In genomic region chr7:16422100-16422430, GRCh38 we compare ENCODE assay signal across 8 cellular contexts. TPM values are rescaled to one million over a fixed set of nuclear protein-coding genes. Genes with fewer than 3 reads are reported as not detected.
DNase-seq lines count a peak whose midpoint lies in the region; ATAC-seq and TF ChIP-seq lines count a peak whose summit lies in the region.

No MANE protein-coding gene starts in this region.

- H3K9me3 Mint-ChIP-seq in activated CD8-positive, alpha-beta T cell treated with anti-CD3 and anti-CD28 coated beads for 36 hours, result peaks cover 3% of the 10 kb centered on the region
- no peaks in the 10 kb centered on the region for H3K9me3 Mint-ChIP-seq in immature natural killer cell

- H3K4me1 ChIP-seq in stomach smooth muscle (ENCODE audit: control insufficient read depth, insufficient read depth, low read length), result peaks cover 27% of the 10 kb centered on the region

- POLR2A ChIA-PET in activated CD8-positive, alpha-beta T cell treated with anti-CD3 and anti-CD28 coated beads for 36 hours (lab: Charles Lee), result interaction anchor here (1.7 to 2.4 kb wide), 2 partner anchors 11 to 225 kb away, joined by 13 to 22 read pairs; partner anchors contain the start of genes ANKMY2 and BZW2

- no peak for ATAC-seq in activated CD8-positive, alpha-beta T cell treated with anti-CD3 and anti-CD28 coated beads for 36 hours
- no peak for ATAC-seq in HG02840 (IDR thresholded peaks at IDR 0.05; ENCODE audit: low FRiP score, unreplicated experiment)

- peaks cover 24% of the 10 kb centered on the region for H3K4me1 Mint-ChIP-seq in activated CD8-positive, alpha-beta T cell treated with anti-CD3 and anti-CD28 coated beads for 36 hours (ENCODE audit: low read depth)
- peaks cover 22 to 26% of the 10 kb centered on the region in 2 donors for H3K4me1 Mint-ChIP-seq in immature natural killer cell

- no peaks in the 10 kb centered on the region for H3K9me3 ChIP-seq in stomach smooth muscle (ENCODE audit: control insufficient read depth in 2 of 2, low read length in 2 of 2)

- peaks cover 1% of the 10 kb centered on the region for H3K36me3 Mint-ChIP-seq in activated CD8-positive, alpha-beta T cell treated with anti-CD3 and anti-CD28 coated beads for 36 hours (ENCODE audit: low read depth)
- H3K36me3 Mint-ChIP-seq in immature natural killer cell, result no peaks in the 10 kb centered on the region

- no peak for TF ChIP-seq CTCF in activated CD8-positive, alpha-beta T cell treated with anti-CD3 and anti-CD28 coated beads for 36 hours (IDR thresholded peaks at IDR 0.05)

- H3K36me3 ChIP-seq in stomach smooth muscle (ENCODE audit: control insufficient read depth in 2 of 2, insufficient read depth in 2 of 2, low read length in 2 of 2), result no peaks in the 10 kb centered on the region

- intact Hi-C loops in activated CD8-positive, alpha-beta T cell treated with anti-CD3 and anti-CD28 coated beads for 36 hours (cut with micrococcal nuclease), result loop anchor here (10.0 kb wide), 1 partner anchor 327 kb away; no protein-coding TSS in a partner anchor

- CTCF ChIA-PET in activated CD8-positive, alpha-beta T cell treated with anti-CD3 and anti-CD28 coated beads for 36 hours (lab: Charles Lee), result interaction anchor here (0.6 to 4.0 kb wide), 4 partner anchors 10 to 143 kb away, joined by 3 to 27 read pairs (median 16); no protein-coding TSS in a partner anchor

- no peaks in the 10 kb centered on the region for H3K27me3 Mint-ChIP-seq in activated CD8-positive, alpha-beta T cell treated with anti-CD3 and anti-CD28 coated beads for 36 hours
- peaks cover 4 to 6% (median 6%) of the 10 kb centered on the region in 3 donors for H3K27me3 Mint-ChIP-seq in immature natural killer cell (ENCODE audit: low read depth in 3 of 3)

- H3K27ac Mint-ChIP-seq in activated CD8-positive, alpha-beta T cell treated with anti-CD3 and anti-CD28 coated beads for 36 hours, result peak overlapping the region; percentile 77
- peak overlapping the region in 5 of 6 donors; percentile 68 to 85 (median 75) for H3K27ac Mint-ChIP-seq in immature natural killer cell

- H3K27ac ChIP-seq in stomach smooth muscle (ENCODE audit: low read length), result peak overlapping the region; percentile 98

- peak overlapping the region; percentile 67 for H3K4me3 Mint-ChIP-seq in activated CD8-positive, alpha-beta T cell treated with anti-CD3 and anti-CD28 coated beads for 36 hours
- peak overlapping the region; percentile 62 to 78 (median 73) for H3K4me3 Mint-ChIP-seq in immature natural killer cell

- peak; percentile 26 for DNase-seq in SIG-M5 treated with dmso at 0.1 percent for 504 hours (lab: John Stamatoyannopoulos, UW; ENCODE audit: unreplicated experiment)
- no peak for DNase-seq in SIG-M5 (lab: John Stamatoyannopoulos, UW)
- no peak for DNase-seq in activated CD8-positive, alpha-beta T cell treated with anti-CD3 and anti-CD28 coated beads for 36 hours
- no peak for DNase-seq in immature natural killer cell
- no peak for DNase-seq in iPS-NIHi7 (ENCODE audit: extremely low spot score)
- no peak for DNase-seq in NCI-H526 (lab: John Stamatoyannopoulos, UW)

- H3K27me3 ChIP-seq in stomach smooth muscle (ENCODE audit: control insufficient read depth in 1 of 2, insufficient read depth in 2 of 2, low read length in 2 of 2), result no peaks in the 10 kb centered on the region

- peak overlapping the region; percentile 94 to 99 for H3K9ac ChIP-seq in stomach smooth muscle (ENCODE audit: low read length in 2 of 2)

- H3K4me3 ChIP-seq in stomach smooth muscle (ENCODE audit: low read length in 2 of 2), result peak overlapping the region in 1 of 2 donors; percentile 85

RNA-seq across cellular contexts. Expression of gene CRPPA, which starts 0.7 kb away (rescaled TPM):
- total RNA-seq in activated CD8-positive, alpha-beta T cell treated with anti-CD3 and anti-CD28 coated beads for 36 hours, result 1 to 10 TPM; 1.4 to 1.6 TPM
- under 1 TPM; 0.28 to 0.82 (median 0.65) TPM for polyA plus RNA-seq in immature natural killer cell

RNA-seq across cellular contexts. Expression of gene SOSTDC1, which starts 43.5 kb away (rescaled TPM):
- not detected for total RNA-seq in activated CD8-positive, alpha-beta T cell treated with anti-CD3 and anti-CD28 coated beads for 36 hours
- polyA plus RNA-seq in immature natural killer cell, result not detected
